In genomic region chr10:30560326-30560725, GRCh38 we compare ENCODE assay signal across 28 cellular contexts.
"Had no signal": no experiment of that assay in that cellular context is flagged by ENCODE, and none has a peak within 500 bp of the region (broad histone marks: within the 10 kb centered on the region; RNA-seq: fewer than 3 reads in every experiment).

No MANE protein-coding gene starts in this region.

- H3K4me3 ChIP-seq: coronary artery, dorsolateral prefrontal cortex, esophagus squamous epithelium, gastrocnemius medialis, heart right ventricle, left lung, lower lobe of right lung, mucosa of descending colon had no signal

- FAIRE-seq: colon, endometrium, islet of Langerhans, keratinocyte had no signal

- H3K36me3 Mint-ChIP-seq: mesothelial cell of epicardium, naive B cell had no signal

- DNase-seq: dermis blood vessel endothelial cell; dorsolateral prefrontal cortex; effector CD4-positive, alpha-beta T cell; effector memory CD4-positive, alpha-beta T cell; erythroblast; esophagus squamous epithelium; foreskin fibroblast; foreskin melanocyte; gastrocnemius medialis; glutamatergic neuron; head of caudate nucleus; heart right ventricle; hippocampal formation; left cardiac atrium; left lung; left ventricle myocardium superior; lower lobe of right lung; mesenchymal stem cell; mucosa of descending colon; naive B cell had no signal

- H3K36me3 ChIP-seq: esophagus squamous epithelium, gastrocnemius medialis, heart right ventricle, left lung, lower lobe of right lung had no signal

- ATAC-seq: esophagus mucosa, gastrocnemius medialis, heart right ventricle, left cardiac atrium, left lung, left ventricle myocardium superior, lower lobe of right lung, mucosa of descending colon had no signal

- H3K4me1 ChIP-seq: gastrocnemius medialis had no signal

- H3K27me3 ChIP-seq: dorsolateral prefrontal cortex, esophagus squamous epithelium, gastrocnemius medialis, left lung had no signal

- H3K27ac Mint-ChIP-seq: mesothelial cell of epicardium, naive B cell had no signal

- H3K4me3 Mint-ChIP-seq: mesothelial cell of epicardium, naive B cell had no signal

- H3K9me3 ChIP-seq: esophagus squamous epithelium, gastrocnemius medialis, left lung, lower lobe of right lung, mucosa of descending colon had no signal

- H3K9me3 Mint-ChIP-seq: naive B cell had no signal

- H3K4me1 Mint-ChIP-seq: naive B cell had no signal

- H3K27ac ChIP-seq: coronary artery, dorsolateral prefrontal cortex, epithelial cell of prostate, esophagus squamous epithelium, gastrocnemius medialis, heart right ventricle, left lung, lower lobe of right lung had no signal
